ENCODE assay signal across 34 cellular contexts in the genomic region with DNA sequence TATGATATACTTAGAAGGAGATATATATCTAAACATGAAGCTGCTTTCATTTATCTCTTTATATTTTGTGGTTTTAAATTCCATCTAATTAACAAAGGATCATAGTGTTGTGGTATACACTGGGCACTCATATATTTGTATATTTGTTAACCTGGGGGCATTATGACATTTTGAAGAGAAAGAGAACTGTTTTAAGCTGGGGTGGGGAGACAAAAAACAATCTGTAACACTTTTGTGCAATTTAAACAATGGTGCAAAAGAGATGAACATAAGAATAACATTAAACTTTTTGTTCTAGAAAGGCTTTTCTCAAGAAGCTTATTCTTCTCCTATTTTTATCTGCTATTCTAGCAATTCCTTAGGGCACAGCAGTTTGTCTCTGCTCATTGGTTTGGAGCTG.
"Had no signal": no experiment of that assay in that cellular context is flagged by ENCODE, and none has a peak within 500 bp of the region (broad histone marks: within the 10 kb centered on the region; RNA-seq: fewer than 3 reads in every experiment).

No MANE protein-coding gene starts in this region.

- H3K36me3 ChIP-seq: MG63 had no signal

- H3K27ac ChIP-seq: KMS-11 had no signal

- H3K27me3 ChIP-seq: MG63 had no signal

- H3K9me3 ChIP-seq: MG63 had no signal

- H3K4me3 ChIP-seq: MG63 had no signal

- DNase-seq: Karpas-422, Kasumi-1, KG1, MG63, MM.1S, MV-4-11, NCI-H1048, NCI-H1092, NCI-H1092 treated with DMSO at 0.1 percent for 48 hours, NCI-H1105, NCI-H1105 treated with DMSO at 0.1 percent for 48 hours, NCI-H1417 treated with DMSO at 0.1 percent for 48 hours, NCI-H1436, NCI-H1436 treated with DMSO at 0.1 percent for 48 hours, NCI-H146, NCI-H1694, NCI-H1694 treated with DMSO at 0.1 percent for 48 hours, NCI-H187, NCI-H187 treated with DMSO at 0.1 percent for 48 hours, NCI-H1930, NCI-H2029, NCI-H2029 treated with DMSO at 0.1 percent for 48 hours, NCI-H2081, NCI-H2081 treated with DMSO at 0.1 percent for 48 hours, NCI-H2107, NCI-H2171, NCI-H2171 treated with DMSO at 0.1 percent for 48 hours, NCI-H2227 treated with DMSO at 0.1 percent for 48 hours, NCI-H226, NCI-H345, NCI-H446, NCI-H446 treated with DMSO at 0.1 percent for 48 hours, NCI-H510A had no signal

- H3K4me2 ChIP-seq: KMS-11 had no signal
